Comparison of ENCODE assay signal across 1 cellular context in the genomic region with DNA sequence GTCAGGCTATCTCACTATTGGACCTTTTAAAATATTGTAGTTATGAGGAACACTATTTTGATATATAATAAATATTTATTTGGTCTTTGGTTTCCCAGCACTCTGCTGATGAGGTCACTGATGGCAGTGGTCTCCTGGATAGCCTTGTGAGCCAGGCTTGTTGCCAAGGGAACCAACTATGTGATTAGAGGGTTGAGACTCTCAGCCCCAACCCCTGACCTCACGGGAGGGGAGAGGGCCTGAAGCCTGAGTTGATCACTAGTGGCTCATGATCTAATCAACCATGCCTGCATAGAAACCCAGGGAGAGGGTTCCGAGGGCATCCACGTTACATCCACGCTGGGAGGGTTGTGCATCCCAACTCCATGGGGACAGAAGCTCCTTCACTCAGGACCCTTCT.
TF ChIP-seq lines count a peak whose summit lies in the region.

No MANE protein-coding gene starts in this region.

TF ChIP-seq in neural cell, 6 proteins besides CTCF, POLR2A, EP300 and RAD21 (continued from another document):
- TF ChIP-seq, protein P1, sequence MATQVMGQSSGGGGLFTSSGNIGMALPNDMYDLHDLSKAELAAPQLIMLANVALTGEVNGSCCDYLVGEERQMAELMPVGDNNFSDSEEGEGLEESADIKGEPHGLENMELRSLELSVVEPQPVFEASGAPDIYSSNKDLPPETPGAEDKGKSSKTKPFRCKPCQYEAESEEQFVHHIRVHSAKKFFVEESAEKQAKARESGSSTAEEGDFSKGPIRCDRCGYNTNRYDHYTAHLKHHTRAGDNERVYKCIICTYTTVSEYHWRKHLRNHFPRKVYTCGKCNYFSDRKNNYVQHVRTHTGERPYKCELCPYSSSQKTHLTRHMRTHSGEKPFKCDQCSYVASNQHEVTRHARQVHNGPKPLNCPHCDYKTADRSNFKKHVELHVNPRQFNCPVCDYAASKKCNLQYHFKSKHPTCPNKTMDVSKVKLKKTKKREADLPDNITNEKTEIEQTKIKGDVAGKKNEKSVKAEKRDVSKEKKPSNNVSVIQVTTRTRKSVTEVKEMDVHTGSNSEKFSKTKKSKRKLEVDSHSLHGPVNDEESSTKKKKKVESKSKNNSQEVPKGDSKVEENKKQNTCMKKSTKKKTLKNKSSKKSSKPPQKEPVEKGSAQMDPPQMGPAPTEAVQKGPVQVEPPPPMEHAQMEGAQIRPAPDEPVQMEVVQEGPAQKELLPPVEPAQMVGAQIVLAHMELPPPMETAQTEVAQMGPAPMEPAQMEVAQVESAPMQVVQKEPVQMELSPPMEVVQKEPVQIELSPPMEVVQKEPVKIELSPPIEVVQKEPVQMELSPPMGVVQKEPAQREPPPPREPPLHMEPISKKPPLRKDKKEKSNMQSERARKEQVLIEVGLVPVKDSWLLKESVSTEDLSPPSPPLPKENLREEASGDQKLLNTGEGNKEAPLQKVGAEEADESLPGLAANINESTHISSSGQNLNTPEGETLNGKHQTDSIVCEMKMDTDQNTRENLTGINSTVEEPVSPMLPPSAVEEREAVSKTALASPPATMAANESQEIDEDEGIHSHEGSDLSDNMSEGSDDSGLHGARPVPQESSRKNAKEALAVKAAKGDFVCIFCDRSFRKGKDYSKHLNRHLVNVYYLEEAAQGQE (IDR thresholded peaks at IDR 0.05; ENCODE audit: borderline replicate concordance): no peak
- no peak for TF ChIP-seq SMC3 (conservative IDR thresholded peaks at IDR 0.05; ENCODE audit: poor library complexity)
- TF ChIP-seq POLR2AphosphoS5 (IDR thresholded peaks at IDR 0.05): no peak
- no peak for TF ChIP-seq TAF1 (IDR thresholded peaks at IDR 0.05; ENCODE audit: low read depth)
- TF ChIP-seq EZH2 (IDR thresholded peaks at IDR 0.05; ENCODE audit: borderline replicate concordance, insufficient read depth, low read length, poor library complexity, severe bottlenecking): no peak
